Comparison of ENCODE assay signal across 23 cellular contexts in genomic region chr1:214753236-214753852, GRCh38.
"Had no signal": no experiment of that assay in that cellular context is flagged by ENCODE, and none has a peak within 500 bp of the region (broad histone marks: within the 10 kb centered on the region; RNA-seq: fewer than 3 reads in every experiment).

No MANE protein-coding gene starts in this region.

- H3K36me3 ChIP-seq: adrenal gland, breast epithelium, SJSA1 had no signal

- H3K4me3 ChIP-seq: adrenal gland, breast epithelium, SJSA1 had no signal

- H3K27ac ChIP-seq: adrenal gland, breast epithelium, SJSA1 had no signal

- H3K4me1 ChIP-seq: adrenal gland, breast epithelium, SJSA1 had no signal

- ATAC-seq: activated CD4-positive, alpha-beta T cell treated with anti-CD3 and anti-CD28 coated beads for 36 hours; SK-N-SH treated with all-trans-retinoic acid at 6 μM for 48 hours had no signal

- H3K27me3 ChIP-seq: adrenal gland, breast epithelium, SJSA1 had no signal

- H3K9me3 ChIP-seq: adrenal gland, SJSA1 had no signal

- DNase-seq: activated CD4-positive, alpha-beta memory T cell treated with anti-CD3 and anti-CD28 coated beads, Interleukin-2, amount 10 ng/mL, durations not matched to agents 7 days and 5 days; activated CD4-positive, alpha-beta T cell treated with anti-CD3 and anti-CD28 coated beads for 36 hours; activated CD4-positive, alpha-beta T cell treated with anti-CD3 and anti-CD28 coated beads, Interleukin-2, amount 50 U/mL, for 1 hour; activated gamma-delta T cell treated with Interleukin-2 at 50 U/mL for 16 hours; activated naive CD4-positive, alpha-beta T cell treated with anti-CD3 and anti-CD28 coated beads, Interleukin-2, amount 10 ng/mL, durations not matched to agents 7 days and 5 days; activated naive CD8-positive, alpha-beta T cell treated with anti-CD3 and anti-CD28 coated beads, Interleukin-2, amount 10 ng/mL, durations not matched to agents 7 days and 5 days; activated T-cell treated with anti-CD3 and anti-CD28 coated beads for 4 hours; activated T-cell treated with anti-CD3 and anti-CD28 coated beads, Interleukin-2, amount 50 U/mL, for 48 hours; adrenal gland; anterior cingulate cortex; caudate nucleus; KG1; NCI-H1092; NCI-H1417; NCI-H1694 treated with DMSO at 0.1 percent for 48 hours; NCI-H2081 treated with DMSO at 0.1 percent for 48 hours; NCI-H446; NCI-H524; SHP77 had no signal

- FAIRE-seq: RCC 7860 had no signal
